8 cellular contexts compared by ENCODE assay signal in the genomic region with DNA sequence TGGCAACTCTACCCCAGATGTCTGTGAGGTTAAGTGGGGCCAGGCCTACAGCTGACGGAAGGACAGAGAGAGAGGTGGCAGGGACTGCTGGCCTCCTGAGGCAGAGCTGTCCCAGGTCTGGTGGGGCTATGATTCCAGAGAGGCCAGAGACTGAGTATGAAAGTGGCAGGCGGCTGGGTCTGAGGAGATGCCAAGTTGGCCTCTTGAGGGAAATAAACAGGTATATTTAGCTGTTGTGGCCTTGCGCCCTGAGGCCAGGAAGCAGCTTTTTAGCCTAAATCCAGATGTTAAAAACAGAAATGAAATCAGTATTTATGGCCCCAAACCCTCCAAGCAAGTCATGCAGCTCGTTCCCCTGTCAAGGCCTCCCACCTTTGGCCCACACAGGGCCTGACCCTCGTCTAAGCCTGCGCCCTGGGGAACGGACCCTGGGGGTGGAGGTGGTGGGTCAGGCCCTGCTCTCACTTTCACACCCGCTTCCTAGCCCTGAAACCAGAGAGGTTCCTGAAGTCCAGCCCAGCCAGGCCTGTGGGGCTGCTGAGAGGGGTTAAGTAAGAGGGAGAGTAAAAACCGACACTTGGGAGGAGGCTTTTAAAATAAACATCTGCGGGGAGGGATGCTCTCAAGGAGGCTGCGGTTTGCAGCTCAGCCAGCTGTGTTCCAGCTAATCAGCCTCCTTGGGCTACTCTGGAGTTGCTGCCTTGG. TPM values are rescaled to one million over a fixed set of nuclear protein-coding genes. Genes with fewer than 3 reads are reported as not detected.
DNase-seq lines count a peak whose midpoint lies in the region; TF ChIP-seq lines count a peak whose summit lies in the region.

No MANE protein-coding gene starts in this region.

- H3K4me3 ChIP-seq in NT2/D1 (ENCODE audit: insufficient read length, low read depth) (no peak overlapping the region), subcutaneous abdominal adipose tissue (ENCODE audit: low read depth in 1 of 5, low read length in 5 of 5) (peak overlapping the region in 2 of 5 donors; percentile 31 to 32)

- CTCF ChIA-PET in HEK293T (lab: Yijun Ruan, JAX) = interaction anchor here (0.6 to 1.8 kb wide), 7 partner anchors 11 to 284 kb away, joined by 3 to 5 read pairs (median 3); partner anchors contain the start of genes PCDHB14 and PCDHGC3

- POLR2A ChIA-PET in HEK293T (lab: Yijun Ruan, JAX) = interaction anchor here (0.7 kb wide), 1 partner anchor 187 kb away, joined by 3 read pairs; the partner anchor contains the start of gene TAF7

- H3K27me3 ChIP-seq in NT2/D1 (ENCODE audit: insufficient read depth, insufficient read length) (no peaks in the 10 kb centered on the region), subcutaneous abdominal adipose tissue (ENCODE audit: control insufficient read depth in 5 of 5, insufficient read depth in 4 of 5, low read length in 5 of 5) (no peaks in the 10 kb centered on the region)

- peaks cover 10% of the 10 kb centered on the region for H3K4me1 ChIP-seq in NT2/D1 (ENCODE audit: insufficient read depth, insufficient read length)
- H3K4me1 ChIP-seq in subcutaneous abdominal adipose tissue (ENCODE audit: control insufficient read depth in 5 of 5, insufficient read depth in 5 of 5, low read length in 5 of 5) = peaks cover 7 to 40% (median 38%) of the 10 kb centered on the region in 5 donors

- peak overlapping the region; percentile 78 for H3K27ac ChIP-seq in subcutaneous abdominal adipose tissue (ENCODE audit: low read depth, low read length)

- H3K36me3 ChIP-seq in NT2/D1 (ENCODE audit: insufficient read depth, insufficient read length, low read length) = peaks cover 24% of the 10 kb centered on the region
- peaks cover 0 to 36% (median 22%) of the 10 kb centered on the region in 5 donors for H3K36me3 ChIP-seq in subcutaneous abdominal adipose tissue (ENCODE audit: control insufficient read depth in 5 of 5, insufficient read depth in 5 of 5, low read length in 5 of 5)

- peak; percentile 67 for DNase-seq in GF-D8 (lab: John Stamatoyannopoulos, UW)
- DNase-seq in H4 (ENCODE audit: low spot score) = peak; percentile 86
- no peak for DNase-seq in NT2/D1 (ENCODE audit: low read depth, low spot score)
- DNase-seq in germinal center (ENCODE audit: low spot score) = peak; percentile 60
- DNase-seq in HEK293T (ENCODE audit: extremely low spot score) = no peak
- no peak for DNase-seq in pons (ENCODE audit: low spot score)
- DNase-seq in activated CD4-positive, alpha-beta T cell treated with anti-CD3 and anti-CD28 coated beads, Interleukin-2, amount 50 U/mL, for 4 hours = no peak

- H3K9ac ChIP-seq in NT2/D1 (ENCODE audit: insufficient read length, low read depth) = peak overlapping the region; percentile 61
- H3K9ac ChIP-seq in subcutaneous abdominal adipose tissue (ENCODE audit: low read length in 5 of 5) = peak overlapping the region in 2 of 5 donors; percentile 35 to 57

- no peaks in the 10 kb centered on the region for H3K9me3 ChIP-seq in NT2/D1 (ENCODE audit: insufficient read depth, low read length)
- no peaks in the 10 kb centered on the region for H3K9me3 ChIP-seq in subcutaneous abdominal adipose tissue (ENCODE audit: control insufficient read depth in 5 of 5, low read length in 5 of 5)

TF ChIP-seq in HEK293T, 16 proteins besides CTCF, POLR2A, EP300 and RAD21:
- TF ChIP-seq FOXM1 (IDR thresholded peaks at IDR 0.05; ENCODE audit: borderline replicate concordance) (no peak), SUZ12 (IDR thresholded peaks at IDR 0.05) (no peak), FOXK2 (IDR thresholded peaks at IDR 0.05) (no peak), NFRKB (IDR thresholded peaks at IDR 0.05) (no peak), BHLHE40 (IDR thresholded peaks at IDR 0.05; ENCODE audit: borderline replicate concordance) (no peak), CTBP1 (IDR thresholded peaks at IDR 0.05; ENCODE audit: borderline replicate concordance) (no peak), ELF4 (IDR thresholded peaks at IDR 0.05) (no peak), PKNOX1 (IDR thresholded peaks at IDR 0.05) (no peak), ZNF384 (IDR thresholded peaks at IDR 0.05) (no peak), SP1 (IDR thresholded peaks at IDR 0.05) (no peak), FOXA1 (IDR thresholded peaks at IDR 0.05) (no peak), LEF1 (IDR thresholded peaks at IDR 0.05; ENCODE audit: borderline replicate concordance) (no peak), TARDBP (IDR thresholded peaks at IDR 0.05) (no peak), ARNT (IDR thresholded peaks at IDR 0.05) (no peak), HDGF (IDR thresholded peaks at IDR 0.05; ENCODE audit: borderline replicate concordance) (no peak), L3MBTL2 (conservative IDR thresholded peaks at IDR 0.05) (no peak)

RNA-seq across cellular contexts. Expression of gene PCDHGC5, which starts 18.7 kb away (rescaled TPM):
- 0.06 and 0.18 TPM in 2 replicates for total RNA-seq in H4 (2014; rRNA removed; shearing (Covaris generic))

RNA-seq across cellular contexts. Expression of gene PCDHGC4, which starts 22.7 kb away (rescaled TPM):
- total RNA-seq in H4 (2014; rRNA removed; shearing (Covaris generic)) = 0.10 TPM in 1 of 2 replicates, not detected in the other

RNA-seq across cellular contexts. Expression of gene PCDHGC3, which starts 31.8 kb away (rescaled TPM):
- 50.8 and 61.5 TPM in 2 replicates for total RNA-seq in H4 (2014; rRNA removed; shearing (Covaris generic))

Comparison
In these comparisons a context has a peak if more than half of its experiments do, and no peak if none do; other contexts are left out.
1. DNase-seq: peak in GF-D8 (single experiment), H4 (single experiment) and germinal center (single experiment); none in NT2/D1 (single experiment), HEK293T (single experiment), pons (single experiment) and activated CD4-positive, alpha-beta T cell treated with anti-CD3 and anti-CD28 coated beads, Interleukin-2, amount 50 U/mL, for 4 hours (0 of 2).